ENCODE assay signal across 8 cellular contexts in genomic region chr14:60980811-60981625, GRCh38. TPM values are rescaled to one million over a fixed set of nuclear protein-coding genes. Genes with fewer than 3 reads are reported as not detected.
A peak's percentile ranks its signal among the peaks of the same experiment; 100 is the strongest.
DNase-seq lines count a peak whose midpoint lies in the region; ATAC-seq, FAIRE-seq and TF ChIP-seq lines count a peak whose summit lies in the region.

TSS of gene SLC38A6 (plus strand) at chr14:60981245. CDS start at chr14:60981278, 33 bp downstream.
TSS of gene TRMT5 (minus strand) at chr14:60981079. CDS start at chr14:60980973, 106 bp downstream.

- H3K27me3 ChIP-seq in GM23338 (ENCODE audit: insufficient read depth): no peaks in the 10 kb centered on the region

- intact Hi-C loops in activated T-helper 1 cell treated with anti-CD3 and anti-CD28 coated beads, Interleukin-12 subunit alpha, Interleukin-12 subunit beta, Interleukin-2, Interleukin-4 antibody, amounts not matched to agents 30 ng/mL and 10 ng/mL and 1 ng/mL, durations not matched to agents 14 hours and 24 hours and 36 hours (cut with micrococcal nuclease): loop anchor here (1.0 to 10.0 kb wide), 11 partner anchors 16 to 889 kb away; partner anchors contain the start of genes HIF1A, MNAT1 and PCNX4

- peak within 1 kb of the TSS; percentile 66 for H3K27ac ChIP-seq in GM23338 (ENCODE audit: low read depth)

- H3K9me2 ChIP-seq in GM23338 (ENCODE audit: insufficient read depth): no peaks in the 10 kb centered on the region

- H3K4me1 Mint-ChIP-seq in GM23338 (peaks cover 16% of the 10 kb centered on the region; the same call in 2 of the 3 replicates), naive B cell (peaks cover 4 to 11% (median 11%) of the 10 kb centered on the region in 3 donors)
- H3K4me1 Mint-ChIP-seq in activated T-helper 1 cell treated with anti-CD3 and anti-CD28 coated beads, Interleukin-12 subunit alpha, Interleukin-12 subunit beta, Interleukin-2, Interleukin-4 antibody, amounts not matched to agents 30 ng/mL and 10 ng/mL and 1 ng/mL, durations not matched to agents 14 hours and 24 hours and 36 hours (ENCODE audit: low read depth): peaks cover 17% of the 10 kb centered on the region
- H3K4me1 Mint-ChIP-seq in stimulated activated effector memory CD8-positive, alpha-beta T cell treated with anti-CD3 and anti-CD28 coated beads, Interleukin-12 subunit alpha, Interleukin-12 subunit beta, amount 100 ng/mL, for 72 hours: peaks cover 6% of the 10 kb centered on the region

- peak within 1 kb of the TSS; percentile 99 for H2AFZ ChIP-seq in GM23338

- peaks cover 41% of the 10 kb centered on the region for H3K79me2 ChIP-seq in GM23338 (replicated peaks; ENCODE audit: insufficient read depth)

- peak within 1 kb of the TSS; percentile 89 for H3K4me3 ChIP-seq in GM23338
- H3K4me3 ChIP-seq in fibroblast of mammary gland (ENCODE audit: control insufficient read depth, low read depth, low read length): peak within 1 kb of the TSS; percentile 96

- H3K36me3 ChIP-seq in GM23338 (ENCODE audit: insufficient read depth): no peaks in the 10 kb centered on the region; the same call in 1 of the 2 replicates

- H3K9me3 Mint-ChIP-seq in GM23338 (no peaks in the 10 kb centered on the region), naive B cell (no peaks in the 10 kb centered on the region)
- no peaks in the 10 kb centered on the region for H3K9me3 Mint-ChIP-seq in activated T-helper 1 cell treated with anti-CD3 and anti-CD28 coated beads, Interleukin-12 subunit alpha, Interleukin-12 subunit beta, Interleukin-2, Interleukin-4 antibody, amounts not matched to agents 30 ng/mL and 10 ng/mL and 1 ng/mL, durations not matched to agents 14 hours and 24 hours and 36 hours
- H3K9me3 Mint-ChIP-seq in stimulated activated effector memory CD8-positive, alpha-beta T cell treated with anti-CD3 and anti-CD28 coated beads, Interleukin-12 subunit alpha, Interleukin-12 subunit beta, amount 100 ng/mL, for 72 hours: no peaks in the 10 kb centered on the region

- H3K27me3 Mint-ChIP-seq in GM23338 (ENCODE audit: insufficient read depth, low read depth, poor library complexity) (no peaks in the 10 kb centered on the region), naive B cell (no peaks in the 10 kb centered on the region)
- H3K27me3 Mint-ChIP-seq in activated T-helper 1 cell treated with anti-CD3 and anti-CD28 coated beads, Interleukin-12 subunit alpha, Interleukin-12 subunit beta, Interleukin-2, Interleukin-4 antibody, amounts not matched to agents 30 ng/mL and 10 ng/mL and 1 ng/mL, durations not matched to agents 14 hours and 24 hours and 36 hours (ENCODE audit: insufficient read depth): no peaks in the 10 kb centered on the region

- no peaks in the 10 kb centered on the region for H3F3A ChIP-seq in GM23338 (replicated peaks; ENCODE audit: low read depth)

- TF ChIP-seq CTCF in GM23338 (conservative IDR thresholded peaks at IDR 0.05; ENCODE audit: low read depth in 2 of 2) (no peak), fibroblast of mammary gland (conservative IDR thresholded peaks at IDR 0.05; ENCODE audit: control insufficient read depth, insufficient read depth, low read depth, low read length) (no peak)

- H3K27ac Mint-ChIP-seq in GM23338: no peak within 1 kb of the TSS
- H3K27ac Mint-ChIP-seq in activated T-helper 1 cell treated with anti-CD3 and anti-CD28 coated beads, Interleukin-12 subunit alpha, Interleukin-12 subunit beta, Interleukin-2, Interleukin-4 antibody, amounts not matched to agents 30 ng/mL and 10 ng/mL and 1 ng/mL, durations not matched to agents 14 hours and 24 hours and 36 hours: no peak within 1 kb of the TSS
- no peak within 1 kb of the TSS for H3K27ac Mint-ChIP-seq in naive B cell
- no peak within 1 kb of the TSS for H3K27ac Mint-ChIP-seq in stimulated activated effector memory CD8-positive, alpha-beta T cell treated with anti-CD3 and anti-CD28 coated beads, Interleukin-12 subunit alpha, Interleukin-12 subunit beta, amount 100 ng/mL, for 72 hours

- H3K4me3 Mint-ChIP-seq in GM23338 (no peak within 1 kb of the TSS), naive B cell (no peak within 1 kb of the TSS)
- no peak within 1 kb of the TSS for H3K4me3 Mint-ChIP-seq in activated T-helper 1 cell treated with anti-CD3 and anti-CD28 coated beads, Interleukin-12 subunit alpha, Interleukin-12 subunit beta, Interleukin-2, Interleukin-4 antibody, amounts not matched to agents 30 ng/mL and 10 ng/mL and 1 ng/mL, durations not matched to agents 14 hours and 24 hours and 36 hours
- no peak within 1 kb of the TSS for H3K4me3 Mint-ChIP-seq in stimulated activated effector memory CD8-positive, alpha-beta T cell treated with anti-CD3 and anti-CD28 coated beads, Interleukin-12 subunit alpha, Interleukin-12 subunit beta, amount 100 ng/mL, for 72 hours

- H3K4me1 ChIP-seq in GM23338 (ENCODE audit: insufficient read depth): peaks cover 5% of the 10 kb centered on the region; the same call in 1 of the 2 replicates

- no peaks in the 10 kb centered on the region for H4K20me1 ChIP-seq in GM23338 (replicated peaks; ENCODE audit: insufficient read depth)

- ATAC-seq in GM23338 (peak; percentile 98), naive B cell (ENCODE audit: low read depth in 2 of 2) (peak; percentile 89 to 90)
- ATAC-seq in stimulated activated effector memory CD8-positive, alpha-beta T cell treated with anti-CD3 and anti-CD28 coated beads, Interleukin-12 subunit alpha, Interleukin-12 subunit beta, amount 100 ng/mL, for 72 hours: peak; percentile 95

- DNase-seq in EH (ENCODE audit: low read depth) (peak; percentile 97), GM23338 (ENCODE audit: low spot score) (peak; percentile 97), Kasumi-1 (lab: John Stamatoyannopoulos, UW) (peak; percentile 88 to 94), RCC 7860 (ENCODE audit: low spot score) (peak; percentile 75), fibroblast of mammary gland (ENCODE audit: low read depth) (peak; percentile 95), naive B cell (peak; percentile 91)
- peak; percentile 88 for DNase-seq in activated T-helper 1 cell treated with anti-CD3 and anti-CD28 coated beads, Interleukin-12 subunit alpha, Interleukin-12 subunit beta, Interleukin-2, Interleukin-4 antibody, amounts not matched to agents 30 ng/mL and 10 ng/mL and 1 ng/mL, durations not matched to agents 14 hours and 24 hours and 36 hours (ENCODE audit: low spot score)
- DNase-seq in stimulated activated effector memory CD8-positive, alpha-beta T cell treated with anti-CD3 and anti-CD28 coated beads, Interleukin-12 subunit alpha, Interleukin-12 subunit beta, amount 100 ng/mL, for 72 hours (ENCODE audit: low spot score in 2 of 2): peak; percentile 88 to 98

- peak; percentile 14 for FAIRE-seq in RCC 7860 (lab: Jason Lieb, UNC)

- H3K4me2 ChIP-seq in GM23338: peak within 1 kb of the TSS; percentile 95

- H3K36me3 Mint-ChIP-seq in GM23338 (ENCODE audit: low read depth) (peaks cover 17% of the 10 kb centered on the region; the same call in 2 of the 3 replicates), naive B cell (no peaks in the 10 kb centered on the region)
- H3K36me3 Mint-ChIP-seq in activated T-helper 1 cell treated with anti-CD3 and anti-CD28 coated beads, Interleukin-12 subunit alpha, Interleukin-12 subunit beta, Interleukin-2, Interleukin-4 antibody, amounts not matched to agents 30 ng/mL and 10 ng/mL and 1 ng/mL, durations not matched to agents 14 hours and 24 hours and 36 hours (ENCODE audit: low read depth): peaks cover 22% of the 10 kb centered on the region
- peaks cover 9% of the 10 kb centered on the region for H3K36me3 Mint-ChIP-seq in stimulated activated effector memory CD8-positive, alpha-beta T cell treated with anti-CD3 and anti-CD28 coated beads, Interleukin-12 subunit alpha, Interleukin-12 subunit beta, amount 100 ng/mL, for 72 hours

TF ChIP-seq in GM23338, 12 proteins besides CTCF, POLR2A, EP300 and RAD21 (continues in another document):
- TF ChIP-seq, protein P1, sequence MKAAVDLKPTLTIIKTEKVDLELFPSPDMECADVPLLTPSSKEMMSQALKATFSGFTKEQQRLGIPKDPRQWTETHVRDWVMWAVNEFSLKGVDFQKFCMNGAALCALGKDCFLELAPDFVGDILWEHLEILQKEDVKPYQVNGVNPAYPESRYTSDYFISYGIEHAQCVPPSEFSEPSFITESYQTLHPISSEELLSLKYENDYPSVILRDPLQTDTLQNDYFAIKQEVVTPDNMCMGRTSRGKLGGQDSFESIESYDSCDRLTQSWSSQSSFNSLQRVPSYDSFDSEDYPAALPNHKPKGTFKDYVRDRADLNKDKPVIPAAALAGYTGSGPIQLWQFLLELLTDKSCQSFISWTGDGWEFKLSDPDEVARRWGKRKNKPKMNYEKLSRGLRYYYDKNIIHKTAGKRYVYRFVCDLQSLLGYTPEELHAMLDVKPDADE (IDR thresholded peaks at IDR 0.05): peak; percentile 51; the same call in 1 of the 2 replicates
- 0 out of 2 replicates have a peak, but pooled peaks have one; percentile 23 for TF ChIP-seq NANOG (IDR thresholded peaks at IDR 0.05; ENCODE audit: borderline replicate concordance)
- no peak for TF ChIP-seq STAT1 (IDR thresholded peaks at IDR 0.05; ENCODE audit: unreplicated experiment)
- peak; percentile 99 for TF ChIP-seq CREB1 (CRISPR knock-in tag; IDR thresholded peaks at IDR 0.05; ENCODE audit: low read depth)
- no peak for TF ChIP-seq JUNB (IDR thresholded peaks at IDR 0.05; ENCODE audit: unreplicated experiment)
- peak; percentile 97 for TF ChIP-seq POLR2AphosphoS5 (IDR thresholded peaks at IDR 0.05; ENCODE audit: low read depth)

RNA-seq across cellular contexts. Expression of gene SLC38A6, which starts in this region (rescaled TPM):
- 9.8 and 23.2 TPM in 2 replicates for total RNA-seq in GM23338 (2014; rRNA removed; shearing (Covaris generic))
- polyA plus RNA-seq in GM23338 (2016; fragmentation: Nextera tagmentation; extraction: Ambion mirVana): 11.9 TPM in 2 replicates
- 4.5 and 4.7 TPM in 2 replicates for total RNA-seq in activated T-helper 1 cell treated with anti-CD3 and anti-CD28 coated beads, Interleukin-12 subunit alpha, Interleukin-12 subunit beta, Interleukin-2, Interleukin-4 antibody, amounts not matched to agents 30 ng/mL and 10 ng/mL and 1 ng/mL, durations not matched to agents 14 hours and 24 hours and 36 hours
- 10 to 100 TPM in 2 of 6 donors, 1 to 10 TPM in 4; 3.6 to 10.1 (median 7.0) TPM for polyA plus RNA-seq in naive B cell (ENCODE audit: low read depth in 6 of 6)

RNA-seq across cellular contexts. Expression of gene TRMT5, which starts in this region (rescaled TPM):
- 18.4 and 31.9 TPM in 2 replicates for total RNA-seq in GM23338 (2014; rRNA removed; shearing (Covaris generic))
- polyA plus RNA-seq in GM23338 (2016; fragmentation: Nextera tagmentation; extraction: Ambion mirVana) (9.6 and 9.8 TPM in 2 replicates), naive B cell (ENCODE audit: low read depth in 6 of 6) (1 to 10 TPM in 5 of 6 donors, not detected in 1; 2.1 to 6.3 (median 4.7) TPM)
- total RNA-seq in activated T-helper 1 cell treated with anti-CD3 and anti-CD28 coated beads, Interleukin-12 subunit alpha, Interleukin-12 subunit beta, Interleukin-2, Interleukin-4 antibody, amounts not matched to agents 30 ng/mL and 10 ng/mL and 1 ng/mL, durations not matched to agents 14 hours and 24 hours and 36 hours: 17.4 and 19.2 TPM in 2 replicates

Comparison
In these comparisons a context has a peak if more than half of its experiments do, and no peak if none do; other contexts are left out.
1. Peak in every context shown above with its lines: DNase-seq, ATAC-seq, H3K4me3 ChIP-seq and H3K27ac ChIP-seq.